Comparison of ENCODE assay signal across 13 cellular contexts in the genomic region with DNA sequence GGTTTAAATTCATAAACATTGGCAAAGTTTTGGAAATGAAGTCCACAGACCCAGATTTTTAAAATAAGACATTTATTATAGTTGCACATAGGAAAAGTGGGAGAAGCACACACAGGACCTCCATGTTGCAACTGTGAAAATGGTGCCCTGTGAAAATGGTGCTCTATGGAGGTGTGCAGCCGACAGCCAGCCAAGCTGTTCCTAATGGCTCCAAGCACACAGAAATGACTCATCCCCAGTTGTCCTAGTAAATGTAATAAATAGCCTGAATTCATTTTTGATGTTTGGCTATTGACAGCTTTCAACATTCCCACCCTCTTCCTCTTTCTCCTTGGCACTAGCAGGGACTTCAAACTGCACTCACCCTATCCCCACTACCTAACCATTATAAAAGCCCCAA.
DNase-seq lines count a peak whose midpoint lies in the region; ATAC-seq and TF ChIP-seq lines count a peak whose summit lies in the region.
"Had no signal": no experiment of that assay in that cellular context is flagged by ENCODE, and none has a peak within 500 bp of the region (broad histone marks: within the 10 kb centered on the region; RNA-seq: fewer than 3 reads in every experiment).

No MANE protein-coding gene starts in this region.

- DNase-seq in ELR (ENCODE audit: low read depth) (peak; percentile 7), M059J (ENCODE audit: low read depth) (peak; percentile 70), dermis blood vessel endothelial cell (peak; percentile 11), mesenchymal stem cell (no peak), amniotic stem cell (lab: John Stamatoyannopoulos, UW) (no peak)
- no peak for DNase-seq in effector CD8-positive, alpha-beta T cell (lab: John Stamatoyannopoulos, UW)
- DNase-seq: ACHN; CD4-positive, CD25-positive, alpha-beta regulatory T cell; DMS79 had no signal

- H3K79me1 ChIP-seq in mesenchymal stem cell (replicated peaks; ENCODE audit: low read length, poor library complexity, severe bottlenecking) = no peaks in the 10 kb centered on the region

- no peak overlapping the region for H2BK15ac ChIP-seq in mesenchymal stem cell (ENCODE audit: low read depth, poor library complexity, severe bottlenecking)

- no peaks in the 10 kb centered on the region for H3K36me3 ChIP-seq in mesenchymal stem cell (ENCODE audit: control insufficient read depth in 1 of 2, insufficient read depth in 2 of 2, low read depth in 1 of 2, low read length in 2 of 2)
- H3K36me3 ChIP-seq: BLaER1 treated with 17β-estradiol and CSF1 and Interleukin-3, amounts not matched to agents 10 nM and 100 nM had no signal

- no peak overlapping the region for H3K4ac ChIP-seq in mesenchymal stem cell (ENCODE audit: low read depth in 1 of 2, low read length in 2 of 2)

- no peak overlapping the region for H2BK12ac ChIP-seq in mesenchymal stem cell (ENCODE audit: low read length in 2 of 2)

- no CpG with 5 or more reads among the region's 1 CpG for WGBS in mesenchymal stem cell

- peak overlapping the region; percentile 40 for H3K27ac ChIP-seq in mesenchymal stem cell (ENCODE audit: low read length, poor library complexity, severe bottlenecking)
- H3K27ac ChIP-seq: BLaER1 treated with 17β-estradiol and CSF1 and Interleukin-3, amounts not matched to agents 10 nM and 100 nM had no signal

- peak overlapping the region; percentile 88 for H2AK5ac ChIP-seq in mesenchymal stem cell (ENCODE audit: low read length, severe bottlenecking)

- ATAC-seq in GM18505 (IDR thresholded peaks at IDR 0.05; ENCODE audit: unreplicated experiment) = no peak
- ATAC-seq: HCT116, HepG2 had no signal

- no peak overlapping the region for H4K8ac ChIP-seq in mesenchymal stem cell (ENCODE audit: low read length)

- no peak overlapping the region for H3K18ac ChIP-seq in mesenchymal stem cell (ENCODE audit: low read depth in 1 of 2, low read length in 2 of 2)

- H3K23ac ChIP-seq in mesenchymal stem cell (ENCODE audit: low read length in 2 of 2) = no peak overlapping the region

- H2BK120ac ChIP-seq in mesenchymal stem cell (ENCODE audit: low read depth, low read length) = no peak overlapping the region

- no peak overlapping the region for H3K9ac ChIP-seq in mesenchymal stem cell (ENCODE audit: low read length)
- H3K9ac ChIP-seq: BLaER1 treated with 17β-estradiol and CSF1 and Interleukin-3, amounts not matched to agents 10 nM and 100 nM had no signal

- H3K9me3 ChIP-seq in mesenchymal stem cell (ENCODE audit: control insufficient read depth, low read length) = no peaks in the 10 kb centered on the region
- H3K9me3 ChIP-seq: BLaER1 treated with 17β-estradiol and CSF1 and Interleukin-3, amounts not matched to agents 10 nM and 100 nM had no signal

- H3K14ac ChIP-seq in mesenchymal stem cell (ENCODE audit: low read length in 2 of 2) = no peak overlapping the region

- no peaks in the 10 kb centered on the region for H3K27me3 ChIP-seq in mesenchymal stem cell (ENCODE audit: control insufficient read depth in 1 of 2, insufficient read depth in 1 of 2, low read length in 2 of 2)
- H3K27me3 ChIP-seq: BLaER1 treated with 17β-estradiol and CSF1 and Interleukin-3, amounts not matched to agents 10 nM and 100 nM had no signal

- no peak overlapping the region for H2AFZ ChIP-seq in mesenchymal stem cell (ENCODE audit: low read depth, low read length)

- no peak overlapping the region for H3K4me2 ChIP-seq in mesenchymal stem cell (ENCODE audit: low read length, poor library complexity, severe bottlenecking)
- H3K4me2 ChIP-seq: BLaER1 treated with 17β-estradiol and CSF1 and Interleukin-3, amounts not matched to agents 10 nM and 100 nM had no signal

- H3K4me1 ChIP-seq in mesenchymal stem cell (ENCODE audit: control insufficient read depth, insufficient read depth, low read depth, low read length) = no peaks in the 10 kb centered on the region
- H3K4me1 ChIP-seq: BLaER1 treated with 17β-estradiol and CSF1 and Interleukin-3, amounts not matched to agents 10 nM and 100 nM had no signal

- TF ChIP-seq POLR2A in GM18505 (IDR thresholded peaks at IDR 0.05; ENCODE audit: borderline replicate concordance, extremely low read depth, insufficient read depth, insufficient read length) = no peak

- H4K91ac ChIP-seq in mesenchymal stem cell (ENCODE audit: low read length) = no peak overlapping the region

- no peak overlapping the region for H2BK5ac ChIP-seq in mesenchymal stem cell (ENCODE audit: low read depth, low read length, poor library complexity, severe bottlenecking)

- H3K4me3 ChIP-seq in mesenchymal stem cell (ENCODE audit: insufficient read depth in 1 of 2, low read depth in 1 of 2, low read length in 2 of 2) = no peak overlapping the region
- H3K4me3 ChIP-seq: BLaER1 treated with 17β-estradiol and CSF1 and Interleukin-3, amounts not matched to agents 10 nM and 100 nM had no signal

Comparison
In these comparisons a context has a peak if more than half of its experiments do, and no peak if none do; other contexts are left out.
1. DNase-seq: peak in ELR (single experiment), M059J (single experiment) and dermis blood vessel endothelial cell (single experiment); none in mesenchymal stem cell (single experiment), amniotic stem cell (single experiment) and effector CD8-positive, alpha-beta T cell (single experiment).